Comparison of ENCODE assay signal across 24 cellular contexts in genomic region chr5:1480806-1481205, GRCh38. TPM values are rescaled to one million over a fixed set of nuclear protein-coding genes. Genes with fewer than 3 reads are reported as not detected.
DNase-seq lines count a peak whose midpoint lies in the region; ATAC-seq, FAIRE-seq and TF ChIP-seq lines count a peak whose summit lies in the region.
"Had no signal": no experiment of that assay in that cellular context is flagged by ENCODE, and none has a peak within 500 bp of the region (broad histone marks: within the 10 kb centered on the region; RNA-seq: fewer than 3 reads in every experiment).

No MANE protein-coding gene starts in this region.

- TF ChIP-seq RAD21 in H1 (IDR thresholded peaks at IDR 0.05 in 1 of 2, conservative IDR thresholded peaks at IDR 0.05 in 1 of 2; ENCODE audit: low read depth in 2 of 2, low read length in 2 of 2): no peak

- H2BK12ac ChIP-seq in H1 (ENCODE audit: low read depth, low read length): no peak overlapping the region

- H3K27ac ChIP-seq in BLaER1: peak overlapping the region; percentile 59
- 0 out of 2 replicates have a peak overlapping the region, but pooled peaks have one; percentile 49 for H3K27ac ChIP-seq in HUES64 (ENCODE audit: low read depth, low read length)
- no peak overlapping the region; the same call in 1 of the 2 replicates for H3K27ac ChIP-seq in H1 (ENCODE audit: low read depth, low read length)
- H3K27ac ChIP-seq: parathyroid adenoma, suprapubic skin had no signal

- 94% methylated on average over 11 of the region's 12 CpGs for WGBS in HUES64
- 90% methylated on average over 12 of the region's 12 CpGs; no CpG with 5 or more reads in 1 of the 2 experiments for WGBS in H1 (ENCODE audit: extremely low coverage in 1 of 2, insufficient coverage in 1 of 2, insufficient read length in 1 of 2, insufficient replicate concordance in 2 of 2, low coverage in 1 of 2, low lambda C conversion rate in 2 of 2, missing lambda C conversion rate in 1 of 2), 2 experiments

- no peak overlapping the region for H3K4me3 ChIP-seq in BLaER1
- no peak overlapping the region for H3K4me3 ChIP-seq in HUES64 (ENCODE audit: low read length)
- H3K4me3 ChIP-seq in H1 (ENCODE audit: extremely low read depth in 1 of 4, insufficient read depth in 2 of 4, low read depth in 3 of 4, low read length in 4 of 4): no peak overlapping the region
- H3K4me3 ChIP-seq: sigmoid colon, suprapubic skin, vagina had no signal

- H3K9me3 Mint-ChIP-seq in neural crest cell: no peaks in the 10 kb centered on the region
- H3K9me3 Mint-ChIP-seq: activated CD8-positive, alpha-beta T cell treated with anti-CD3 and anti-CD28 coated beads for 36 hours; CD4-positive, CD25-positive, alpha-beta regulatory T cell had no signal

- no peak overlapping the region for H3K56ac ChIP-seq in H1 (replicated peaks; ENCODE audit: insufficient read length, low read depth, low read length)

- FAIRE-seq in H1 (lab: Jason Lieb, UNC): no peak

- no peak overlapping the region for H3K4ac ChIP-seq in H1 (replicated peaks; ENCODE audit: insufficient read length, low read depth, low read length)

- H3K14ac ChIP-seq in H1 (ENCODE audit: insufficient read length): no peak overlapping the region

- H3K9ac ChIP-seq in BLaER1 (no peak overlapping the region), HUES64 (ENCODE audit: low read depth, low read length) (no peak overlapping the region; the same call in 1 of the 2 replicates), H1 (replicated peaks in 1 of 4; ENCODE audit: extremely low read depth in 1 of 4, low read depth in 3 of 4, low read length in 3 of 4) (no peak overlapping the region)
- H3K9ac ChIP-seq: parathyroid adenoma had no signal

- TF ChIP-seq CTCF in H1 (IDR thresholded peaks at IDR 0.05; ENCODE audit: control extremely low read depth in 1 of 3, insufficient read depth in 1 of 3, low read depth in 1 of 3, low read length in 3 of 3) (no peak), neural crest cell (conservative IDR thresholded peaks at IDR 0.05) (no peak)

- H3K27ac Mint-ChIP-seq in neural crest cell (ENCODE audit: unreplicated experiment): peak overlapping the region; percentile 75
- H3K27ac Mint-ChIP-seq: activated CD8-positive, alpha-beta T cell treated with anti-CD3 and anti-CD28 coated beads for 36 hours; CD4-positive, CD25-positive, alpha-beta regulatory T cell had no signal

- H3K4me3 Mint-ChIP-seq in neural crest cell: no peak overlapping the region
- H3K4me3 Mint-ChIP-seq: activated CD8-positive, alpha-beta T cell treated with anti-CD3 and anti-CD28 coated beads for 36 hours; CD4-positive, CD25-positive, alpha-beta regulatory T cell had no signal

- H3K23me2 ChIP-seq in H1 (ENCODE audit: low read depth, low read length): no peaks in the 10 kb centered on the region

- no peaks in the 10 kb centered on the region for H3K79me1 ChIP-seq in H1 (ENCODE audit: low read depth, low read length)

- no peak for TF ChIP-seq POLR2A in H1 (IDR thresholded peaks at IDR 0.05; ENCODE audit: control extremely low read depth in 1 of 2, low read depth in 2 of 2, low read length in 2 of 2)

- peaks cover 51% of the 10 kb centered on the region for H4K20me1 ChIP-seq in BLaER1
- peaks cover 13 to 15% of the 10 kb centered on the region in 2 experiments for H4K20me1 ChIP-seq in H1 (replicated peaks in 1 of 2; ENCODE audit: control insufficient read depth in 1 of 2, insufficient read depth in 2 of 2, low read length in 2 of 2)

- H4K8ac ChIP-seq in H1 (ENCODE audit: extremely low read depth, insufficient read depth, low read length): peak overlapping the region; percentile 9; the same call in 1 of the 2 replicates

- H3K4me1 Mint-ChIP-seq in neural crest cell: no peaks in the 10 kb centered on the region

- H3K27me3 Mint-ChIP-seq in neural crest cell (ENCODE audit: low read depth): no peaks in the 10 kb centered on the region
- H3K27me3 Mint-ChIP-seq: activated CD8-positive, alpha-beta T cell treated with anti-CD3 and anti-CD28 coated beads for 36 hours; CD4-positive, CD25-positive, alpha-beta regulatory T cell had no signal

- H2AFZ ChIP-seq in H1 (ENCODE audit: low read length): no peak overlapping the region
- H2AFZ ChIP-seq: parathyroid adenoma had no signal

- H3K4me1 ChIP-seq in BLaER1 (peaks cover 90% of the 10 kb centered on the region), HUES64 (ENCODE audit: insufficient read depth, low read length) (no peaks in the 10 kb centered on the region), H1 (replicated peaks in 1 of 4; ENCODE audit: control insufficient read depth in 3 of 4, insufficient read depth in 4 of 4, low read length in 3 of 4) (peaks cover 0 to 4% (median under 1%) of the 10 kb centered on the region in 4 experiments; a peak in 2 of 7 replicates)
- H3K4me1 ChIP-seq: parathyroid adenoma had no signal

- H3K27me3 ChIP-seq in BLaER1: no peaks in the 10 kb centered on the region
- no peaks in the 10 kb centered on the region for H3K27me3 ChIP-seq in HUES64 (ENCODE audit: insufficient read depth, low read length)
- H3K27me3 ChIP-seq in H1 (replicated peaks in 1 of 4; ENCODE audit: control insufficient read depth in 3 of 4, extremely low read depth in 1 of 4, insufficient read depth in 3 of 4, low read length in 3 of 4): no peaks in the 10 kb centered on the region
- H3K27me3 ChIP-seq: sigmoid colon, suprapubic skin, vagina had no signal

- H3K23ac ChIP-seq in H1 (ENCODE audit: insufficient read length): no peak overlapping the region

- CTCF ChIA-PET in H1 (lab: Charles Lee; ENCODE audit: partially characterized antibody): interaction anchor here (0.9 to 7.7 kb wide), 25 partner anchors 9 to 274 kb away, joined by 3 to 47 read pairs (median 6); no protein-coding TSS in a partner anchor

- POLR2A ChIA-PET in H1 (lab: Charles Lee; ENCODE audit: partially characterized antibody): interaction anchor here (0.6 to 2.5 kb wide), 9 partner anchors 11 to 339 kb away, joined by 3 to 8 read pairs (median 3); no protein-coding TSS in a partner anchor

- DNase-seq in H1 (ENCODE audit: low read depth in 1 of 2, low spot score in 2 of 2) (no peak), neural crest cell (ENCODE audit: low read depth, low spot score) (no peak), RKO (ENCODE audit: low spot score) (no peak), NCI-H748 (lab: John Stamatoyannopoulos, UW; ENCODE audit: unreplicated experiment) (no peak), GDM1 (lab: John Stamatoyannopoulos, UW) (no peak)
- DNase-seq: activated CD8-positive, alpha-beta T cell treated with anti-CD3 and anti-CD28 coated beads for 36 hours; activated effector memory CD4-positive, alpha-beta T cell treated with anti-CD3 and anti-CD28 coated beads, Interleukin-2, amount 50 U/mL, for 16 hours; activated T-cell treated with anti-CD3 and anti-CD28 coated beads for 4 hours; CD4-positive, CD25-positive, alpha-beta regulatory T cell; cortex of kidney; DMS153; glutamatergic neuron; NCI-H1092 treated with DMSO at 0.1 percent for 48 hours; NCI-H2029 treated with DMSO at 0.1 percent for 48 hours; NCI-H345; sigmoid colon had no signal

- no peak for ATAC-seq in GM21367 (IDR thresholded peaks at IDR 0.05; ENCODE audit: unreplicated experiment)
- ATAC-seq: activated CD8-positive, alpha-beta T cell treated with anti-CD3 and anti-CD28 coated beads for 36 hours; SK-N-SH treated with all-trans-retinoic acid at 6 μM for 48 hours had no signal

- TF ChIP-seq EP300 in H1 (IDR thresholded peaks at IDR 0.05; ENCODE audit: borderline replicate concordance in 1 of 2, low read depth in 2 of 2, low read length in 2 of 2): no peak

- H2BK15ac ChIP-seq in H1 (ENCODE audit: low read length): no peak overlapping the region

- H2AK5ac ChIP-seq in H1 (ENCODE audit: low read depth, low read length): no peak overlapping the region

- H3K36me3 Mint-ChIP-seq in neural crest cell (ENCODE audit: low read depth): no peaks in the 10 kb centered on the region

- H3K9me3 ChIP-seq in BLaER1 (no peaks in the 10 kb centered on the region), HUES64 (ENCODE audit: insufficient read depth, low read depth, low read length) (no peaks in the 10 kb centered on the region), H1 (ENCODE audit: insufficient read depth in 2 of 2, low read depth in 1 of 2, low read length in 1 of 2) (no peaks in the 10 kb centered on the region)
- H3K9me3 ChIP-seq: sigmoid colon, suprapubic skin, vagina had no signal

- no peak overlapping the region for H2BK20ac ChIP-seq in H1 (ENCODE audit: low read length)

- H3K79me2 ChIP-seq in H1 (ENCODE audit: control insufficient read depth in 1 of 2, insufficient read depth in 2 of 2, low read length in 2 of 2): no peaks in the 10 kb centered on the region; a peak in 1 of 4 replicates
- H3K79me2 ChIP-seq: parathyroid adenoma had no signal

- H3K4me2 ChIP-seq in BLaER1: peak overlapping the region; percentile 87
- H3K4me2 ChIP-seq in H1 (ENCODE audit: insufficient read depth in 1 of 2, low read depth in 2 of 2, low read length in 2 of 2): no peak overlapping the region

- no peak overlapping the region; the same call in 1 of the 2 replicates for H2BK5ac ChIP-seq in H1 (ENCODE audit: low read depth, low read length)

- H4K91ac ChIP-seq in H1 (replicated peaks; ENCODE audit: insufficient read length, low read length): no peak overlapping the region

- no peak overlapping the region for H4K5ac ChIP-seq in H1 (ENCODE audit: insufficient read length, low read depth, low read length)

- H2BK120ac ChIP-seq in H1 (replicated peaks; ENCODE audit: low read depth, low read length): no peak overlapping the region

- no peak overlapping the region for H3K18ac ChIP-seq in H1 (ENCODE audit: extremely low read depth, low read length)

- peaks cover 45% of the 10 kb centered on the region for H3K36me3 ChIP-seq in BLaER1
- H3K36me3 ChIP-seq in HUES64 (ENCODE audit: insufficient read depth, low read length): peaks cover 79% of the 10 kb centered on the region
- peaks cover 27 to 52% (median 47%) of the 10 kb centered on the region in 4 experiments for H3K36me3 ChIP-seq in H1 (ENCODE audit: control insufficient read depth in 2 of 4, insufficient read depth in 4 of 4, low read length in 3 of 4)

RNA-seq across cellular contexts. Expression of gene SLC6A3, which starts 35.6 kb away (rescaled TPM):
- polyA plus RNA-seq in HUES64 (2013, experiment 1 of 2): 0.15 TPM
- 0.19 TPM for polyA plus RNA-seq in HUES64 (2013, experiment 2 of 2)
- 0.46 and 0.48 TPM in 2 replicates for total RNA-seq in H1 (2021; fragmentation: NEBNext Ultra II Directional; extraction: Animal tissue kit (Norgen Biotek cat#: 25700))
- 0.86 and 0.91 TPM in 2 replicates for polyA plus RNA-seq in H1 (2011; rRNA removed)
- 0.57 TPM for polyA plus RNA-seq in H1 (2011; cell fraction: cytosol; rRNA removed)
- polyA plus RNA-seq in H1 (2011; cell fraction: nucleus; rRNA removed): 1.9 TPM
- 0.55 to 0.88 TPM (median 0.75 TPM) in 4 replicates for polyA plus RNA-seq in H1 (2012, experiment 1 of 2)
- 0.58 TPM for polyA plus RNA-seq in H1 (2012, experiment 2 of 2)
- polyA plus RNA-seq in H1 (2013, experiment 1 of 2): 0.77 TPM
- 0.94 TPM for polyA plus RNA-seq in H1 (2013, experiment 2 of 2)
- polyA minus RNA-seq in H1 (2011; rRNA and poly(A)+ RNA removed): 1.0 and 1.1 TPM in 2 replicates
- polyA minus RNA-seq in H1 (2011; cell fraction: cytosol; rRNA and poly(A)+ RNA removed): 0.44 TPM
- 0.50 TPM for polyA minus RNA-seq in H1 (2011; cell fraction: nucleus; rRNA and poly(A)+ RNA removed)
- total RNA-seq in neural crest cell: 0.16 and 0.27 TPM in 2 replicates
- total RNA-seq: activated CD8-positive, alpha-beta T cell treated with anti-CD3 and anti-CD28 coated beads for 36 hours; CD4-positive, CD25-positive, alpha-beta regulatory T cell; RPMI7951; sigmoid colon had no signal

RNA-seq across cellular contexts. Expression of gene LPCAT1, which starts 43.0 kb away (rescaled TPM):
- 104 TPM for polyA plus RNA-seq in HUES64 (2013, experiment 1 of 2)
- polyA plus RNA-seq in HUES64 (2013, experiment 2 of 2): 105 TPM
- total RNA-seq in H1 (2021; fragmentation: NEBNext Ultra II Directional; extraction: Animal tissue kit (Norgen Biotek cat#: 25700)): 260 and 266 TPM in 2 replicates
- 107 and 168 TPM in 2 replicates for polyA plus RNA-seq in H1 (2011; rRNA removed)
- polyA plus RNA-seq in H1 (2011; cell fraction: cytosol; rRNA removed): 145 TPM
- polyA plus RNA-seq in H1 (2011; cell fraction: nucleus; rRNA removed): 161 TPM
- polyA plus RNA-seq in H1 (2012, experiment 1 of 2): 129 to 148 TPM (median 136 TPM) in 4 replicates
- 146 TPM for polyA plus RNA-seq in H1 (2012, experiment 2 of 2)
- polyA plus RNA-seq in H1 (2013, experiment 1 of 2): 245 TPM
- polyA plus RNA-seq in H1 (2013, experiment 2 of 2): 311 TPM
- 76.4 and 90.5 TPM in 2 replicates for polyA minus RNA-seq in H1 (2011; rRNA and poly(A)+ RNA removed)
- polyA minus RNA-seq in H1 (2011; cell fraction: cytosol; rRNA and poly(A)+ RNA removed): 92.9 TPM
- 64.8 TPM for polyA minus RNA-seq in H1 (2011; cell fraction: nucleus; rRNA and poly(A)+ RNA removed)
- 101 and 111 TPM in 2 replicates for total RNA-seq in neural crest cell
